In genomic region chr18:73545497-73545896, GRCh38 we compare ENCODE assay signal across 1 cellular context.
TF ChIP-seq lines count a peak whose summit lies in the region.

No MANE protein-coding gene starts in this region.

TF ChIP-seq in IMR-90, 13 proteins besides CTCF, POLR2A, EP300 and RAD21:
- TF ChIP-seq RFX5 (IDR thresholded peaks at IDR 0.05; ENCODE audit: low read depth, low read length) (0 out of 2 replicates have a peak, but pooled peaks have one; percentile 15), ELK1 (IDR thresholded peaks at IDR 0.05; ENCODE audit: borderline replicate concordance, low read depth, low read length) (no peak)
